1 cellular context compared by ENCODE assay signal in genomic region chr2:166373951-166374350, GRCh38.
TF ChIP-seq lines count a peak whose summit lies in the region.

No MANE protein-coding gene starts in this region.

TF ChIP-seq in IMR-90, 13 proteins besides CTCF, POLR2A, EP300 and RAD21 (continued from another document):
- TF ChIP-seq BHLHE40 (IDR thresholded peaks at IDR 0.05; ENCODE audit: low read depth, low read length) (no peak), NFE2L2 (IDR thresholded peaks at IDR 0.05; ENCODE audit: low read depth, low read length) (no peak), SMC3 (IDR thresholded peaks at IDR 0.05; ENCODE audit: low read depth, low read length) (no peak), MAFK (IDR thresholded peaks at IDR 0.05; ENCODE audit: low read depth, low read length) (no peak)
